8 cellular contexts compared by ENCODE assay signal in genomic region chr15:90869601-90870353, GRCh38. TPM values are rescaled to one million over a fixed set of nuclear protein-coding genes. Genes with fewer than 3 reads are reported as not detected.
A peak's percentile ranks its signal among the peaks of the same experiment; 100 is the strongest.
DNase-seq lines count a peak whose midpoint lies in the region; ATAC-seq and TF ChIP-seq lines count a peak whose summit lies in the region.

No MANE protein-coding gene starts in this region.

- peak overlapping the region; percentile 87 to 97 (median 96) for H3K27ac ChIP-seq in esophagus squamous epithelium

- POLR2A ChIA-PET in naive thymus-derived CD8-positive, alpha-beta T cell (lab: Charles Lee): interaction anchor here (0.6 to 2.4 kb wide), 3 partner anchors 32 to 173 kb away, joined by 5 to 13 read pairs (median 11); partner anchors contain the start of gene BLM

- H3K4me1 Mint-ChIP-seq in naive thymus-derived CD8-positive, alpha-beta T cell: peaks cover 18 to 52% (median 40%) of the 10 kb centered on the region in 4 donors
- peaks cover 37% of the 10 kb centered on the region for H3K4me1 Mint-ChIP-seq in type B pancreatic cell (ENCODE audit: unreplicated experiment)

- H3K4me1 ChIP-seq in esophagus squamous epithelium: peaks cover 53 to 87% (median 67%) of the 10 kb centered on the region in 3 donors

- no peaks in the 10 kb centered on the region for H3K9me3 Mint-ChIP-seq in naive thymus-derived CD8-positive, alpha-beta T cell
- H3K9me3 Mint-ChIP-seq in type B pancreatic cell: no peaks in the 10 kb centered on the region

- H3K4me3 ChIP-seq in NB4 (ENCODE audit: low read depth, low read length) (peak overlapping the region; percentile 65), esophagus squamous epithelium (peak overlapping the region in 1 of 4 donors; percentile 86)

- H3K27me3 ChIP-seq in esophagus squamous epithelium: no peaks in the 10 kb centered on the region

- TF ChIP-seq POLR2A in NB4 (IDR thresholded peaks at IDR 0.05; ENCODE audit: extremely low read depth, insufficient read length) (no peak), esophagus squamous epithelium (IDR thresholded peaks at IDR 0.05) (peak in 1 of 4 donors; percentile 49)

- H3K27ac Mint-ChIP-seq in naive thymus-derived CD8-positive, alpha-beta T cell: peak overlapping the region; percentile 83 to 97 (median 92)
- peak overlapping the region; percentile 90 for H3K27ac Mint-ChIP-seq in type B pancreatic cell

- peak overlapping the region; percentile 78 to 95 (median 88) for H3K4me3 Mint-ChIP-seq in naive thymus-derived CD8-positive, alpha-beta T cell
- H3K4me3 Mint-ChIP-seq in type B pancreatic cell: peak overlapping the region; percentile 91

- H3K9me3 ChIP-seq in esophagus squamous epithelium: no peaks in the 10 kb centered on the region

- peak; percentile 92 for DNase-seq in EL
- peak; percentile 98 for DNase-seq in NB4 (ENCODE audit: low read depth)
- peak; percentile 31 to 39 for DNase-seq in activated CD4-positive, alpha-beta T cell treated with anti-CD3 and anti-CD28 coated beads, Interleukin-2, amount 50 U/mL, for 4 hours
- no peak for DNase-seq in esophagus squamous epithelium (lab: John Stamatoyannopoulos, UW)
- DNase-seq in naive thymus-derived CD8-positive, alpha-beta T cell: peak in 3 of 10 donors; percentile 23 to 57 (median 28)
- DNase-seq in type B pancreatic cell (ENCODE audit: extremely low spot score, unreplicated experiment): no peak
- no peak for DNase-seq in activated gamma-delta T cell treated with Interleukin-2 at 50 U/mL for 16 hours

- intact Hi-C loops in esophagus squamous epithelium (cut with DNase I): no loop called here

- 15 to 16% methylated on average over 7 to 8 of the region's 9 CpGs for WGBS in esophagus squamous epithelium, 2 donors

- peak; percentile 15 to 24 for ATAC-seq in naive thymus-derived CD8-positive, alpha-beta T cell
- ATAC-seq in GM19324 (IDR thresholded peaks at IDR 0.05; ENCODE audit: low FRiP score, unreplicated experiment): no peak

- H3K27me3 Mint-ChIP-seq in naive thymus-derived CD8-positive, alpha-beta T cell: no peaks in the 10 kb centered on the region
- H3K27me3 Mint-ChIP-seq in type B pancreatic cell: no peaks in the 10 kb centered on the region

- no peaks in the 10 kb centered on the region for H3K36me3 ChIP-seq in esophagus squamous epithelium

- no peaks in the 10 kb centered on the region for H3K36me3 Mint-ChIP-seq in naive thymus-derived CD8-positive, alpha-beta T cell
- no peaks in the 10 kb centered on the region for H3K36me3 Mint-ChIP-seq in type B pancreatic cell

- no peak for TF ChIP-seq CTCF in NB4 (IDR thresholded peaks at IDR 0.05; ENCODE audit: low read depth, low read length)
- no peak for TF ChIP-seq CTCF in esophagus squamous epithelium (IDR thresholded peaks at IDR 0.05)
- TF ChIP-seq CTCF in type B pancreatic cell (conservative IDR thresholded peaks at IDR 0.05): no peak

RNA-seq across cellular contexts. Expression of gene FURIN, which starts 1.4 kb away (rescaled TPM):
- total RNA-seq in esophagus squamous epithelium (10 to 100 TPM; 27.7 to 43.3 (median 38.5) TPM), type B pancreatic cell (ENCODE audit: low replicate concordance) (37.7 and 62.1 TPM in 2 replicates)
- 10 to 100 TPM; 40.8 to 45.1 TPM for total RNA-seq in naive thymus-derived CD8-positive, alpha-beta T cell
- polyA plus RNA-seq in naive thymus-derived CD8-positive, alpha-beta T cell: 10 to 100 TPM in 1 of 3 donors, 1 to 10 TPM in 2; 2.7 to 10.5 (median 4.8) TPM

RNA-seq across cellular contexts. Expression of gene FES, which starts 14.5 kb away (rescaled TPM):
- total RNA-seq in esophagus squamous epithelium (10 to 100 TPM in 2 of 4 donors, 1 to 10 TPM in 2; 1.8 to 13.4 (median 9.7) TPM), type B pancreatic cell (ENCODE audit: low replicate concordance) (3.1 TPM in 2 replicates)
- total RNA-seq in naive thymus-derived CD8-positive, alpha-beta T cell: 1 to 10 TPM; 2.8 to 3.5 TPM
- polyA plus RNA-seq in naive thymus-derived CD8-positive, alpha-beta T cell: under 1 TPM in 2 of 3 donors, not detected in 1; 0.08 to 0.24 TPM

RNA-seq across cellular contexts. Expression of gene MAN2A2, which starts 33.3 kb away (rescaled TPM):
- total RNA-seq in esophagus squamous epithelium (10 to 100 TPM in 3 of 4 donors, 1 to 10 TPM in 1; 9.9 to 25.2 (median 12.1) TPM), type B pancreatic cell (ENCODE audit: low replicate concordance) (43.0 and 60.2 TPM in 2 replicates)
- 100 to 1,000 TPM; 126 to 139 TPM for total RNA-seq in naive thymus-derived CD8-positive, alpha-beta T cell
- 1 to 10 TPM; 3.1 to 8.6 (median 3.7) TPM for polyA plus RNA-seq in naive thymus-derived CD8-positive, alpha-beta T cell

Comparison
In these comparisons a context has a peak if more than half of its experiments do, and no peak if none do; other contexts are left out.
1. DNase-seq: peak in EL (single experiment), NB4 (single experiment) and activated CD4-positive, alpha-beta T cell treated with anti-CD3 and anti-CD28 coated beads, Interleukin-2, amount 50 U/mL, for 4 hours (2 of 2); none in esophagus squamous epithelium (single experiment), type B pancreatic cell (single experiment) and activated gamma-delta T cell treated with Interleukin-2 at 50 U/mL for 16 hours (single experiment).